In genomic region chr17:81977211-81978091, GRCh38 we compare ENCODE assay signal across 8 cellular contexts. TPM values are rescaled to one million over a fixed set of nuclear protein-coding genes. Genes with fewer than 3 reads are reported as not detected.
DNase-seq lines count a peak whose midpoint lies in the region; ATAC-seq and TF ChIP-seq lines count a peak whose summit lies in the region.

A gene with protein sequence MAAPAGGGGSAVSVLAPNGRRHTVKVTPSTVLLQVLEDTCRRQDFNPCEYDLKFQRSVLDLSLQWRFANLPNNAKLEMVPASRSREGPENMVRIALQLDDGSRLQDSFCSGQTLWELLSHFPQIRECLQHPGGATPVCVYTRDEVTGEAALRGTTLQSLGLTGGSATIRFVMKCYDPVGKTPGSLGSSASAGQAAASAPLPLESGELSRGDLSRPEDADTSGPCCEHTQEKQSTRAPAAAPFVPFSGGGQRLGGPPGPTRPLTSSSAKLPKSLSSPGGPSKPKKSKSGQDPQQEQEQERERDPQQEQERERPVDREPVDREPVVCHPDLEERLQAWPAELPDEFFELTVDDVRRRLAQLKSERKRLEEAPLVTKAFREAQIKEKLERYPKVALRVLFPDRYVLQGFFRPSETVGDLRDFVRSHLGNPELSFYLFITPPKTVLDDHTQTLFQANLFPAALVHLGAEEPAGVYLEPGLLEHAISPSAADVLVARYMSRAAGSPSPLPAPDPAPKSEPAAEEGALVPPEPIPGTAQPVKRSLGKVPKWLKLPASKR (plus strand): TSS chr17:81977629. CDS start chr17:81977647, 18 bp downstream.

- peaks cover 18% of the 10 kb centered on the region for H3K4me1 ChIP-seq in Karpas-422 (ENCODE audit: low read length)

- peak within 1 kb of the TSS; percentile 100 for H3K4me2 ChIP-seq in Karpas-422 (ENCODE audit: low read depth, low read length, poor library complexity, severe bottlenecking)

- no peaks in the 10 kb centered on the region for H3K9me2 ChIP-seq in Karpas-422 (replicated peaks; ENCODE audit: insufficient read depth, low read length)

- peak within 1 kb of the TSS; percentile 75 for H3K27ac ChIP-seq in Karpas-422 (ENCODE audit: low read length)

- H3K36me3 ChIP-seq in Karpas-422 (ENCODE audit: insufficient read depth, low read length), result no peaks in the 10 kb centered on the region

- H3K4me3 ChIP-seq in Karpas-422 (ENCODE audit: low read length) (peak within 1 kb of the TSS; percentile 100), fibroblast of villous mesenchyme (ENCODE audit: low read depth, low read length) (peak within 1 kb of the TSS; percentile 84)

- no peaks in the 10 kb centered on the region for H3K27me3 ChIP-seq in Karpas-422 (ENCODE audit: low read length)

- DNase-seq in Daoy (ENCODE audit: low read depth) (peak; percentile 95), Karpas-422 (peak; percentile 96), SHP77 (lab: John Stamatoyannopoulos, UW) (peak; percentile 79 to 86), fibroblast of villous mesenchyme (ENCODE audit: low read depth) (peak; percentile 92), neural crest cell (ENCODE audit: low read depth, low spot score) (peak; percentile 83)
- peak; percentile 96 for DNase-seq in activated effector memory CD4-positive, alpha-beta T cell treated with anti-CD3 and anti-CD28 coated beads, Interleukin-2, amount 50 U/mL, for 16 hours
- DNase-seq in stimulated activated naive CD8-positive, alpha-beta T cell treated with anti-CD3 and anti-CD28 coated beads, Interleukin-15, amount 100 ng/mL, for 72 hours, result peak; percentile 89 to 92

- H3K4me3 Mint-ChIP-seq in neural crest cell, result peak within 1 kb of the TSS; percentile 90
- H3K4me3 Mint-ChIP-seq in stimulated activated naive CD8-positive, alpha-beta T cell treated with anti-CD3 and anti-CD28 coated beads, Interleukin-15, amount 100 ng/mL, for 72 hours, result peak within 1 kb of the TSS; percentile 98 to 100

- no peaks in the 10 kb centered on the region for H3K9me3 ChIP-seq in Karpas-422 (ENCODE audit: low read length)

- peaks cover under 1% of the 10 kb centered on the region for H3K9me3 Mint-ChIP-seq in neural crest cell
- peaks cover 0 to 5% of the 10 kb centered on the region in 2 donors for H3K9me3 Mint-ChIP-seq in stimulated activated naive CD8-positive, alpha-beta T cell treated with anti-CD3 and anti-CD28 coated beads, Interleukin-15, amount 100 ng/mL, for 72 hours

- H3K9ac ChIP-seq in Karpas-422 (ENCODE audit: low read length), result peak within 1 kb of the TSS; percentile 100

- H4K20me1 ChIP-seq in Karpas-422 (ENCODE audit: insufficient read depth, low read depth, low read length), result no peaks in the 10 kb centered on the region

- H3K27ac Mint-ChIP-seq in neural crest cell (ENCODE audit: unreplicated experiment), result peak within 1 kb of the TSS; percentile 93
- peak within 1 kb of the TSS; percentile 98 for H3K27ac Mint-ChIP-seq in stimulated activated naive CD8-positive, alpha-beta T cell treated with anti-CD3 and anti-CD28 coated beads, Interleukin-15, amount 100 ng/mL, for 72 hours

- H3K27me3 Mint-ChIP-seq in neural crest cell (ENCODE audit: low read depth), result peaks cover 4% of the 10 kb centered on the region
- no peaks in the 10 kb centered on the region for H3K27me3 Mint-ChIP-seq in stimulated activated naive CD8-positive, alpha-beta T cell treated with anti-CD3 and anti-CD28 coated beads, Interleukin-15, amount 100 ng/mL, for 72 hours

- H3K4me1 Mint-ChIP-seq in neural crest cell, result peaks cover 16% of the 10 kb centered on the region
- H3K4me1 Mint-ChIP-seq in stimulated activated naive CD8-positive, alpha-beta T cell treated with anti-CD3 and anti-CD28 coated beads, Interleukin-15, amount 100 ng/mL, for 72 hours, result peaks cover 49% of the 10 kb centered on the region

- H3K36me3 Mint-ChIP-seq in neural crest cell (ENCODE audit: low read depth), result peaks cover 3% of the 10 kb centered on the region

- peak within 1 kb of the TSS; percentile 98 for H2AFZ ChIP-seq in Karpas-422 (ENCODE audit: low read length)

- peaks cover 16% of the 10 kb centered on the region for H3K79me2 ChIP-seq in Karpas-422 (ENCODE audit: low read length)

- peak; percentile 78 for ATAC-seq in GM21825 (IDR thresholded peaks at IDR 0.05; ENCODE audit: unreplicated experiment)
- ATAC-seq in stimulated activated naive CD8-positive, alpha-beta T cell treated with anti-CD3 and anti-CD28 coated beads, Interleukin-15, amount 100 ng/mL, for 72 hours, result peak; percentile 93

- TF ChIP-seq CTCF in fibroblast of villous mesenchyme (IDR thresholded peaks at IDR 0.05; ENCODE audit: insufficient read depth, low read depth, low read length) (no peak), neural crest cell (conservative IDR thresholded peaks at IDR 0.05) (no peak)

RNA-seq across cellular contexts. Expression of the gene that starts here (rescaled TPM):
- total RNA-seq in Daoy (2014; rRNA removed; shearing (Covaris generic)), result 41.3 and 43.5 TPM in 2 replicates
- total RNA-seq in Karpas-422 (2014; rRNA removed; shearing (Covaris generic); ENCODE audit: low replicate concordance), result 38.7 and 39.8 TPM in 2 replicates
- total RNA-seq in fibroblast of villous mesenchyme (28.5 and 38.7 TPM in 2 replicates), neural crest cell (50.0 and 51.9 TPM in 2 replicates)

Comparison
In these comparisons a context has a peak if more than half of its experiments do, and no peak if none do; other contexts are left out.
1. Peak in every context shown above with its lines: DNase-seq, ATAC-seq, H3K4me3 ChIP-seq and H3K27ac ChIP-seq.